Comparison of ENCODE assay signal across 18 cellular contexts in the genomic region with DNA sequence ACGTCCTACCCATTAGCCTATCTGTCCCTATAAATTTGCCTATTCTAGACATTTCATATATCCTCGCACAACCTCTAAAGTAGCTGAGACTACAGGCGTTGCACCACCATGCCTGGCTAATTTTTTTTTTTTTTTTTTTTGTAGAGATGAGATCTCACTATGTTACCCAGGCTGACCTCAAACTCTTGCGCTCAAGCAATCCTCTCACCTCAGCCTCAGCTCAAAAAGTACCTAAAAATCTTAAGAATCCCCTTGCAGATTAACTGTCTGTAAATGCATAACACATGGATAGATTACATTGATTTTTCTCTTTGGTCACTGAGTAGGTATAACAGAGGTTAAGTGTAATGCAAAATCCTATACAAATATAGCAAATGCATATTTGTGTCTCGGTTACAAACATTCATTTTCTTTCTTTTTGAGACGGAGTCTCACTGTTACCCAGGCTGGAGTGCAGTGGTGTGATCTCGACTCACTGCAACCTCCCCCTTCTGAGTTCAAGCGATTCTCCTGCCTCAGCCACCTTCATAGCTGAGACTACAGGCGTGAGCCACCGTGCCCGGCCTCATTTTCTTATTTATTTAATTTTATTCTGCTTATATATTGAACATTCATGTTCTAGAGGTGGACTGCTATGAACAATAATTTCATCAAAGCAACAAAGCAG. TPM values are rescaled to one million over a fixed set of nuclear protein-coding genes. Genes with fewer than 3 reads are reported as not detected.
A peak's percentile ranks its signal among the peaks of the same experiment; 100 is the strongest.
DNase-seq lines count a peak whose midpoint lies in the region; ATAC-seq and TF ChIP-seq lines count a peak whose summit lies in the region.
"Had no signal": no experiment of that assay in that cellular context is flagged by ENCODE, and none has a peak within 500 bp of the region (broad histone marks: within the 10 kb centered on the region; RNA-seq: fewer than 3 reads in every experiment).

No MANE protein-coding gene starts in this region.

- TF ChIP-seq EP300 in suprapubic skin (IDR thresholded peaks at IDR 0.05): no peak

- H3K36me3 ChIP-seq in KMS-11 (ENCODE audit: insufficient read depth) (no peaks in the 10 kb centered on the region; the same call in 1 of the 2 replicates), suprapubic skin (no peaks in the 10 kb centered on the region), hepatocyte (replicated peaks; ENCODE audit: insufficient read depth, low read depth) (no peaks in the 10 kb centered on the region)
- H3K36me3 ChIP-seq: BLaER1 had no signal

- H3K4me3 ChIP-seq in KMS-11 (IDR thresholded peaks at IDR 0.05; ENCODE audit: insufficient read depth, low read depth, low read length) (no peak overlapping the region), suprapubic skin (no peak overlapping the region), hepatocyte (no peak overlapping the region)
- H3K4me3 ChIP-seq: BLaER1 had no signal

- H3K79me2 ChIP-seq in KMS-11 (ENCODE audit: insufficient read depth, low read depth) (no peaks in the 10 kb centered on the region), hepatocyte (no peaks in the 10 kb centered on the region)

- no peaks in the 10 kb centered on the region for H3K9me3 ChIP-seq in suprapubic skin
- no peaks in the 10 kb centered on the region for H3K9me3 ChIP-seq in hepatocyte (ENCODE audit: low read depth)

- peak overlapping the region; percentile 8 for H3K27ac Mint-ChIP-seq in central memory CD8-positive, alpha-beta T cell (ENCODE audit: low read depth)
- H3K27ac Mint-ChIP-seq in stimulated activated effector memory CD8-positive, alpha-beta T cell treated with anti-CD3 and anti-CD28 coated beads, Interleukin-12 subunit alpha, Interleukin-12 subunit beta, amount 100 ng/mL, for 72 hours: no peak overlapping the region
- H3K27ac Mint-ChIP-seq: H9 had no signal

- H3K9ac ChIP-seq in KMS-11: no peak overlapping the region
- H3K9ac ChIP-seq: BLaER1 had no signal

- no peak for DNase-seq in central memory CD8-positive, alpha-beta T cell (ENCODE audit: low spot score in 2 of 2)
- no peak for DNase-seq in stimulated activated effector memory CD8-positive, alpha-beta T cell treated with anti-CD3 and anti-CD28 coated beads, Interleukin-12 subunit alpha, Interleukin-12 subunit beta, amount 100 ng/mL, for 72 hours (ENCODE audit: low spot score in 2 of 2)
- no peak for DNase-seq in activated naive CD4-positive, alpha-beta T cell (lab: John Stamatoyannopoulos, UW)
- no peak for DNase-seq in suprapubic skin (ENCODE audit: low spot score in 2 of 2)
- no peak for DNase-seq in hepatocyte (ENCODE audit: low spot score)
- DNase-seq: CD4-positive, alpha-beta memory T cell; DMS153; DMS79; GDM1; H9 had no signal

- H3K27me3 ChIP-seq in KMS-11 (ENCODE audit: insufficient read depth, low read depth) (no peaks in the 10 kb centered on the region), suprapubic skin (no peaks in the 10 kb centered on the region), hepatocyte (no peaks in the 10 kb centered on the region)
- H3K27me3 ChIP-seq: BLaER1 had no signal

- no peaks in the 10 kb centered on the region for H3K9me2 ChIP-seq in hepatocyte (replicated peaks; ENCODE audit: insufficient read depth)

- H3K27ac ChIP-seq in KMS-11 (0 out of 2 replicates have a peak overlapping the region, but pooled peaks have one; percentile 3), suprapubic skin (no peak overlapping the region), hepatocyte (no peak overlapping the region)
- H3K27ac ChIP-seq: BLaER1, HL-60 had no signal

- no peaks in the 10 kb centered on the region for H3K27me3 Mint-ChIP-seq in central memory CD8-positive, alpha-beta T cell
- H3K27me3 Mint-ChIP-seq: CD4-positive, alpha-beta memory T cell had no signal

- H2AFZ ChIP-seq in KMS-11 (ENCODE audit: low read depth) (peak overlapping the region; percentile 1; the same call in 1 of the 2 replicates), hepatocyte (no peak overlapping the region)

- H4K20me1 ChIP-seq in KMS-11 (ENCODE audit: insufficient read depth) (no peaks in the 10 kb centered on the region), hepatocyte (ENCODE audit: insufficient read depth, poor library complexity, severe bottlenecking) (no peaks in the 10 kb centered on the region)
- H4K20me1 ChIP-seq: BLaER1 had no signal

- no peak overlapping the region; the same call in 1 of the 2 replicates for H3K4me2 ChIP-seq in KMS-11
- H3K4me2 ChIP-seq in hepatocyte: no peak overlapping the region
- H3K4me2 ChIP-seq: BLaER1 had no signal

- peaks cover 1% of the 10 kb centered on the region for H3K36me3 Mint-ChIP-seq in central memory CD8-positive, alpha-beta T cell (ENCODE audit: insufficient read depth)
- H3K36me3 Mint-ChIP-seq in stimulated activated effector memory CD8-positive, alpha-beta T cell treated with anti-CD3 and anti-CD28 coated beads, Interleukin-12 subunit alpha, Interleukin-12 subunit beta, amount 100 ng/mL, for 72 hours: no peaks in the 10 kb centered on the region
- H3K36me3 Mint-ChIP-seq: CD14-positive monocyte; CD4-positive, alpha-beta memory T cell had no signal

- TF ChIP-seq CTCF in KMS-11 (conservative IDR thresholded peaks at IDR 0.05; ENCODE audit: low read depth, low read length) (no peak), suprapubic skin (IDR thresholded peaks at IDR 0.05) (no peak), hepatocyte (IDR thresholded peaks at IDR 0.05; ENCODE audit: poor library complexity) (no peak)

- H3K4me3 Mint-ChIP-seq in central memory CD8-positive, alpha-beta T cell: no peak overlapping the region
- no peak overlapping the region for H3K4me3 Mint-ChIP-seq in stimulated activated effector memory CD8-positive, alpha-beta T cell treated with anti-CD3 and anti-CD28 coated beads, Interleukin-12 subunit alpha, Interleukin-12 subunit beta, amount 100 ng/mL, for 72 hours
- H3K4me3 Mint-ChIP-seq: CD14-positive monocyte; CD4-positive, alpha-beta memory T cell; H9 had no signal

- no peak for TF ChIP-seq POLR2A in suprapubic skin (IDR thresholded peaks at IDR 0.05)

- WGBS in suprapubic skin: 86% methylated on average over 11 of the region's 11 CpGs
- 90% methylated on average over 11 of the region's 11 CpGs for WGBS in hepatocyte (ENCODE audit: low lambda C conversion rate, missing lambda C conversion rate)

- no peaks in the 10 kb centered on the region for H3K9me3 Mint-ChIP-seq in central memory CD8-positive, alpha-beta T cell
- no peaks in the 10 kb centered on the region for H3K9me3 Mint-ChIP-seq in stimulated activated effector memory CD8-positive, alpha-beta T cell treated with anti-CD3 and anti-CD28 coated beads, Interleukin-12 subunit alpha, Interleukin-12 subunit beta, amount 100 ng/mL, for 72 hours

- H3K4me1 Mint-ChIP-seq in central memory CD8-positive, alpha-beta T cell: peaks cover 6% of the 10 kb centered on the region
- H3K4me1 Mint-ChIP-seq in stimulated activated effector memory CD8-positive, alpha-beta T cell treated with anti-CD3 and anti-CD28 coated beads, Interleukin-12 subunit alpha, Interleukin-12 subunit beta, amount 100 ng/mL, for 72 hours: no peaks in the 10 kb centered on the region
- H3K4me1 Mint-ChIP-seq: CD14-positive monocyte; CD4-positive, alpha-beta memory T cell had no signal

- H3K4me1 ChIP-seq in KMS-11 (ENCODE audit: low read depth, poor library complexity, severe bottlenecking) (peaks cover 7% of the 10 kb centered on the region), suprapubic skin (no peaks in the 10 kb centered on the region), hepatocyte (ENCODE audit: insufficient read depth) (no peaks in the 10 kb centered on the region)
- H3K4me1 ChIP-seq: BLaER1 had no signal

- ATAC-seq in GM18520 (IDR thresholded peaks at IDR 0.05; ENCODE audit: unreplicated experiment): peak; percentile 67
- peak; percentile 85 for ATAC-seq in central memory CD8-positive, alpha-beta T cell (replicated peaks; ENCODE audit: extremely low read depth, poor library complexity, severe bottlenecking)
- ATAC-seq in stimulated activated effector memory CD8-positive, alpha-beta T cell treated with anti-CD3 and anti-CD28 coated beads, Interleukin-12 subunit alpha, Interleukin-12 subunit beta, amount 100 ng/mL, for 72 hours: peak; percentile 46

RNA-seq across cellular contexts. Expression of gene HORMAD1, which starts 2.3 kb away (rescaled TPM):
- total RNA-seq in suprapubic skin (10 to 100 TPM in 1 of 4 donors, 1 to 10 TPM in 2, not detected in 1; 6.7 to 11.3 (median 8.4) TPM), hepatocyte (0.50 TPM in 1 of 2 replicates, not detected in the other)
- polyA plus RNA-seq in hepatocyte: not detected in 2 replicates
- total RNA-seq: Daoy, H1, H9, HT1080 had no signal
- polyA plus RNA-seq: CD4-positive, alpha-beta memory T cell; H1 had no signal

RNA-seq across cellular contexts. Expression of gene GOLPH3L, which starts 21.4 kb away (rescaled TPM):
- total RNA-seq in suprapubic skin: 10 to 100 TPM; 18.4 to 36.6 (median 25.7) TPM
- 20.8 and 36.7 TPM in 2 replicates for total RNA-seq in hepatocyte
- 15.5 and 21.8 TPM in 2 replicates for polyA plus RNA-seq in hepatocyte

RNA-seq across cellular contexts. Expression of gene CTSS, which starts 47.2 kb away (rescaled TPM):
- 10 to 100 TPM in 3 of 4 donors, 1 to 10 TPM in 1; 6.7 to 21.7 (median 15.5) TPM for total RNA-seq in suprapubic skin
- 5.3 and 10.4 TPM in 2 replicates for total RNA-seq in hepatocyte
- 4.4 and 5.2 TPM in 2 replicates for polyA plus RNA-seq in hepatocyte
- total RNA-seq: H1, H9 had no signal
- polyA plus RNA-seq: H1 had no signal
